Comparison of ENCODE assay signal across 30 cellular contexts in the genomic region with DNA sequence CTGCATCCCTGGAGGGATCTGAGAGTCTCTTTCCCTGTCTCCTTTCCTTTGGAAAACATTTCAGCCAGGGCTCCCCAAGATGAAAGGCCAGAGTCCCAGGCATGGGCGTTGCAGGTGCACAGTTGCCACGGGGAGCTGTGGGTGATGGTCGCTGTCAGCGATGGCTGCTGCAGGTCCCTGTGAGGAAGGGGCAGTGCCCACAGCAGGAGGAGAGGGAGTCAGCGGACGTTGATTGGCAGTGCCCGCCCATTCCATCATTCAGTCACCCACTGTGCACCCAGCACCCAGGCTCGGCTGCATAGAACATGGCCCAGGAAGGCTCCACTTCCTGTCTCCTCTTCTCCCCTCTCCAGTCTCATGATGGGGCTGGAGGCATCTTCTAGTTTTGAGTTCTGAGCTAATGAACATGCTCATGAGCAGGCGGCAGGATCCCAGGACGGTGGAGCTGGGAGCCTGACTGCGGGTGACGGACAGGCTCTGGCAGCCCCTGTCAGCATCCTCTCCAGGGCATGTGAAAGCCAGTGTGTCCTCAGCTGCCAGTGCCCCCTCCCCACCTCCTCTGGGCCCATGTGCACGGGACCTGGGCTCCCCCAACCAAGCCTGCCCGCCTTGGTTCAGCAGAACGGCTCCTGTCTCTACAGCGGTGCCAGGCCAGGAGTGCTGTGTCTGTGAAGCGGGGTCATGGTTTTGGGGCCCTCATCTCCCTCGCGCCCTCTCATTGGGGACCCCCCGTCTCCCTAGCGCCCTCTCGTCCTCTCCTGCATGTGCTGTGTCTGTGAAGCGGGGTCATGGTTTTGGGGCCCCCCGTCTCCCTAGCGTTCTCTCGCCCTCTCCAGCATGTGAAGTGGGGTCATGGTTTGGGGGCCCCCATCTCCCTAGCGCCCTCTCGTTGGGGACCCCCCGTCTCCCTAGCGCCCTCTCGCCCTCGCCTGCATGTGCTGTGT. TPM values are rescaled to one million over a fixed set of nuclear protein-coding genes. Genes with fewer than 3 reads are reported as not detected.
DNase-seq lines count a peak whose midpoint lies in the region; ATAC-seq and TF ChIP-seq lines count a peak whose summit lies in the region.
"Had no signal": no experiment of that assay in that cellular context is flagged by ENCODE, and none has a peak within 500 bp of the region (broad histone marks: within the 10 kb centered on the region; RNA-seq: fewer than 3 reads in every experiment).

No MANE protein-coding gene starts in this region.

- H4K91ac ChIP-seq in mesenchymal stem cell (ENCODE audit: low read length): peak overlapping the region; percentile 10

- 95% methylated on average over 32 of the region's 32 CpGs for WGBS in mesenchymal stem cell

- H3K4me3 Mint-ChIP-seq in GM23338: peak overlapping the region; percentile 25; the same call in 1 of the 3 replicates
- H3K4me3 Mint-ChIP-seq in progenitor cell of endocrine pancreas (ENCODE audit: low read depth): no peak overlapping the region
- H3K4me3 Mint-ChIP-seq: activated CD4-positive, alpha-beta T cell treated with anti-CD3 and anti-CD28 coated beads, Interleukin-2, amount 10 ng/mL, durations not matched to agents 24 days and 14 days; activated naive CD8-positive, alpha-beta T cell treated with anti-CD3 and anti-CD28 coated beads for 36 hours; activated T-cell treated with anti-CD3 and anti-CD28 coated beads, Interleukin-2, amount 50 U/mL, for 24 hours; B cell; CD8-positive, alpha-beta T cell; IgD-negative memory B cell; natural killer cell had no signal

- H3K27me3 Mint-ChIP-seq in GM23338 (ENCODE audit: insufficient read depth, low read depth, poor library complexity) (peaks cover 21% of the 10 kb centered on the region), progenitor cell of endocrine pancreas (no peaks in the 10 kb centered on the region)
- H3K27me3 Mint-ChIP-seq: activated CD4-positive, alpha-beta T cell treated with anti-CD3 and anti-CD28 coated beads, Interleukin-2, amount 10 ng/mL, durations not matched to agents 24 days and 14 days had no signal

- peak overlapping the region; percentile 87 for H2AK5ac ChIP-seq in mesenchymal stem cell (ENCODE audit: low read length, severe bottlenecking)

- no peak overlapping the region for H2BK120ac ChIP-seq in mesenchymal stem cell (ENCODE audit: low read depth, low read length)

- H3K4me2 ChIP-seq in GM23338: no peak overlapping the region; the same call in 1 of the 2 replicates
- H3K4me2 ChIP-seq in mesenchymal stem cell (ENCODE audit: low read length, poor library complexity, severe bottlenecking): no peak overlapping the region
- no peak overlapping the region for H3K4me2 ChIP-seq in Karpas-422 (ENCODE audit: low read depth, low read length, poor library complexity, severe bottlenecking)

- H4K8ac ChIP-seq in mesenchymal stem cell (ENCODE audit: low read length): peak overlapping the region; percentile 62

- peaks cover 26% of the 10 kb centered on the region for H4K20me1 ChIP-seq in GM23338 (replicated peaks; ENCODE audit: insufficient read depth)
- no peaks in the 10 kb centered on the region for H4K20me1 ChIP-seq in Karpas-422 (ENCODE audit: insufficient read depth, low read depth, low read length)

- DNase-seq in GM23338 (ENCODE audit: low spot score) (no peak), NT2/D1 (ENCODE audit: low read depth, low spot score) (no peak), mesenchymal stem cell (no peak), progenitor cell of endocrine pancreas (ENCODE audit: low spot score, unreplicated experiment) (no peak), Karpas-422 (no peak)
- no peak for DNase-seq in effector CD8-positive, alpha-beta T cell (lab: John Stamatoyannopoulos, UW)
- DNase-seq: activated CD4-positive, alpha-beta T cell treated with anti-CD3 and anti-CD28 coated beads, Interleukin-2, amount 10 ng/mL, durations not matched to agents 24 days and 14 days; activated effector memory CD4-positive, alpha-beta T cell treated with anti-CD3 and anti-CD28 coated beads, Interleukin-2, amount 50 U/mL, for 16 hours; activated naive CD8-positive, alpha-beta T cell treated with anti-CD3 and anti-CD28 coated beads for 36 hours; activated T-cell treated with anti-CD3 and anti-CD28 coated beads, Interleukin-2, amount 50 U/mL, for 24 hours; anterior cingulate cortex; CD8-positive, alpha-beta T cell; cortex of kidney; DMS 273 treated with DMSO at 0.1 percent for 48 hours; foreskin melanocyte; heart right ventricle; natural killer cell; NCI-H446 treated with DMSO at 0.1 percent for 48 hours; NCI-H82; small intestine; stimulated activated naive CD4-positive, alpha-beta T cell treated with Interleukin-2 at 50 U/mL for 16 hours; T1000; WERI-Rb-1 had no signal

- ATAC-seq in GM23338 (no peak), HG03025 (IDR thresholded peaks at IDR 0.05; ENCODE audit: low FRiP score, unreplicated experiment) (no peak)
- ATAC-seq: CD8-positive, alpha-beta T cell; GM12878; heart right ventricle; natural killer cell; pancreas had no signal

- TF ChIP-seq CTCF in GM23338 (conservative IDR thresholded peaks at IDR 0.05; ENCODE audit: low read depth in 2 of 2) (no peak), progenitor cell of endocrine pancreas (IDR thresholded peaks at IDR 0.05; ENCODE audit: unreplicated experiment) (no peak)

- H2BK12ac ChIP-seq in mesenchymal stem cell (ENCODE audit: low read length in 2 of 2): peak overlapping the region in 1 of 2 experiments; percentile 74

- H3K27ac Mint-ChIP-seq in GM23338 (peak overlapping the region; percentile 94), progenitor cell of endocrine pancreas (peak overlapping the region; percentile 99)
- H3K27ac Mint-ChIP-seq: activated CD4-positive, alpha-beta T cell treated with anti-CD3 and anti-CD28 coated beads, Interleukin-2, amount 10 ng/mL, durations not matched to agents 24 days and 14 days; activated naive CD8-positive, alpha-beta T cell treated with anti-CD3 and anti-CD28 coated beads for 36 hours; activated T-cell treated with anti-CD3 and anti-CD28 coated beads, Interleukin-2, amount 50 U/mL, for 24 hours; B cell; CD8-positive, alpha-beta T cell; IgD-negative memory B cell; natural killer cell had no signal

- peak overlapping the region; percentile 3 to 71 for H3K18ac ChIP-seq in mesenchymal stem cell (ENCODE audit: low read depth in 1 of 2, low read length in 2 of 2)

- peaks cover 3% of the 10 kb centered on the region for H3K79me1 ChIP-seq in mesenchymal stem cell (replicated peaks; ENCODE audit: low read length, poor library complexity, severe bottlenecking)

- H3K79me2 ChIP-seq in GM23338 (replicated peaks; ENCODE audit: insufficient read depth): peaks cover 96% of the 10 kb centered on the region
- H3K79me2 ChIP-seq in Karpas-422 (ENCODE audit: low read length): no peaks in the 10 kb centered on the region

- H3K4me1 Mint-ChIP-seq in GM23338: peaks cover 64% of the 10 kb centered on the region
- H3K4me1 Mint-ChIP-seq in progenitor cell of endocrine pancreas (ENCODE audit: low read depth): peaks cover 43% of the 10 kb centered on the region
- H3K4me1 Mint-ChIP-seq: activated CD4-positive, alpha-beta T cell treated with anti-CD3 and anti-CD28 coated beads, Interleukin-2, amount 10 ng/mL, durations not matched to agents 24 days and 14 days; activated naive CD8-positive, alpha-beta T cell treated with anti-CD3 and anti-CD28 coated beads for 36 hours; B cell; IgD-negative memory B cell; natural killer cell had no signal

- H3K9me3 ChIP-seq in NT2/D1 (ENCODE audit: insufficient read depth, low read length) (no peaks in the 10 kb centered on the region), mesenchymal stem cell (ENCODE audit: control insufficient read depth, low read length) (no peaks in the 10 kb centered on the region), Karpas-422 (ENCODE audit: low read length) (no peaks in the 10 kb centered on the region)
- H3K9me3 ChIP-seq: heart right ventricle, pancreas, SJCRH30, suprapubic skin had no signal

- H3K9ac ChIP-seq in NT2/D1 (ENCODE audit: insufficient read length, low read depth): peak overlapping the region; percentile 88
- no peak overlapping the region for H3K9ac ChIP-seq in mesenchymal stem cell (ENCODE audit: low read length)
- no peak overlapping the region for H3K9ac ChIP-seq in Karpas-422 (ENCODE audit: low read length)

- H3K36me3 ChIP-seq in GM23338 (ENCODE audit: insufficient read depth): no peaks in the 10 kb centered on the region
- H3K36me3 ChIP-seq in NT2/D1 (ENCODE audit: insufficient read depth, insufficient read length, low read length): peaks cover 65% of the 10 kb centered on the region
- H3K36me3 ChIP-seq in mesenchymal stem cell (ENCODE audit: control insufficient read depth in 1 of 2, insufficient read depth in 2 of 2, low read depth in 1 of 2, low read length in 2 of 2): peaks cover 0 to 43% of the 10 kb centered on the region in 2 experiments
- H3K36me3 ChIP-seq in Karpas-422 (ENCODE audit: insufficient read depth, low read length): no peaks in the 10 kb centered on the region
- H3K36me3 ChIP-seq: heart right ventricle, pancreas, SJCRH30, suprapubic skin, WERI-Rb-1 had no signal

- no peaks in the 10 kb centered on the region for H3K27me3 ChIP-seq in GM23338 (ENCODE audit: insufficient read depth)
- H3K27me3 ChIP-seq in NT2/D1 (ENCODE audit: insufficient read depth, insufficient read length): no peaks in the 10 kb centered on the region
- no peaks in the 10 kb centered on the region for H3K27me3 ChIP-seq in mesenchymal stem cell (ENCODE audit: control insufficient read depth in 1 of 2, insufficient read depth in 1 of 2, low read length in 2 of 2)
- H3K27me3 ChIP-seq in Karpas-422 (ENCODE audit: low read length): no peaks in the 10 kb centered on the region
- H3K27me3 ChIP-seq: heart right ventricle, pancreas, SJCRH30, suprapubic skin had no signal

- H3K4me3 ChIP-seq in GM23338: no peak overlapping the region
- H3K4me3 ChIP-seq in NT2/D1 (ENCODE audit: insufficient read length, low read depth): no peak overlapping the region
- H3K4me3 ChIP-seq in mesenchymal stem cell (ENCODE audit: insufficient read depth in 1 of 2, low read depth in 1 of 2, low read length in 2 of 2): no peak overlapping the region
- H3K4me3 ChIP-seq in Karpas-422 (ENCODE audit: low read length): no peak overlapping the region
- H3K4me3 ChIP-seq: GM12878, heart right ventricle, pancreas, SJCRH30, suprapubic skin had no signal

- H3K9me3 Mint-ChIP-seq in GM23338: no peaks in the 10 kb centered on the region
- H3K9me3 Mint-ChIP-seq in progenitor cell of endocrine pancreas (ENCODE audit: low read depth): no peaks in the 10 kb centered on the region
- H3K9me3 Mint-ChIP-seq: activated CD4-positive, alpha-beta T cell treated with anti-CD3 and anti-CD28 coated beads, Interleukin-2, amount 10 ng/mL, durations not matched to agents 24 days and 14 days; activated naive CD8-positive, alpha-beta T cell treated with anti-CD3 and anti-CD28 coated beads for 36 hours; activated T-cell treated with anti-CD3 and anti-CD28 coated beads, Interleukin-2, amount 50 U/mL, for 24 hours; CD8-positive, alpha-beta T cell; IgD-negative memory B cell; natural killer cell had no signal

- H3F3A ChIP-seq in GM23338 (replicated peaks; ENCODE audit: low read depth): no peaks in the 10 kb centered on the region

- peak overlapping the region in 1 of 2 experiments; percentile 66 for H3K4ac ChIP-seq in mesenchymal stem cell (ENCODE audit: low read depth in 1 of 2, low read length in 2 of 2)

- H2AFZ ChIP-seq in GM23338: no peak overlapping the region
- no peak overlapping the region for H2AFZ ChIP-seq in mesenchymal stem cell (ENCODE audit: low read depth, low read length)
- no peak overlapping the region for H2AFZ ChIP-seq in Karpas-422 (ENCODE audit: low read length)

- H3K23ac ChIP-seq in mesenchymal stem cell (ENCODE audit: low read length in 2 of 2): no peak overlapping the region

- peaks cover 15% of the 10 kb centered on the region; the same call in 2 of the 3 replicates for H3K36me3 Mint-ChIP-seq in GM23338 (ENCODE audit: low read depth)
- peaks cover 2% of the 10 kb centered on the region for H3K36me3 Mint-ChIP-seq in progenitor cell of endocrine pancreas (ENCODE audit: insufficient read depth)
- H3K36me3 Mint-ChIP-seq: activated naive CD8-positive, alpha-beta T cell treated with anti-CD3 and anti-CD28 coated beads for 36 hours; CD8-positive, alpha-beta T cell; IgD-negative memory B cell; natural killer cell had no signal

- no peak overlapping the region for H2BK5ac ChIP-seq in mesenchymal stem cell (ENCODE audit: low read depth, low read length, poor library complexity, severe bottlenecking)

- H3K27ac ChIP-seq in GM23338 (ENCODE audit: low read depth) (0 out of 2 replicates have a peak overlapping the region, but pooled peaks have one; percentile 91), mesenchymal stem cell (ENCODE audit: low read length, poor library complexity, severe bottlenecking) (no peak overlapping the region), Karpas-422 (ENCODE audit: low read length) (no peak overlapping the region)
- H3K27ac ChIP-seq: suprapubic skin, WERI-Rb-1 had no signal

- peak overlapping the region in 1 of 2 experiments; percentile 13 for H3K14ac ChIP-seq in mesenchymal stem cell (ENCODE audit: low read length in 2 of 2)

- H3K4me1 ChIP-seq in GM23338 (ENCODE audit: insufficient read depth) (peaks cover 22% of the 10 kb centered on the region), NT2/D1 (ENCODE audit: insufficient read depth, insufficient read length) (peaks cover 74% of the 10 kb centered on the region), mesenchymal stem cell (ENCODE audit: control insufficient read depth, insufficient read depth, low read depth, low read length) (peaks cover 87% of the 10 kb centered on the region), Karpas-422 (ENCODE audit: low read length) (no peaks in the 10 kb centered on the region)

- no peak overlapping the region for H2BK15ac ChIP-seq in mesenchymal stem cell (ENCODE audit: low read depth, poor library complexity, severe bottlenecking)

- H3K9me2 ChIP-seq in GM23338 (ENCODE audit: insufficient read depth) (no peaks in the 10 kb centered on the region), Karpas-422 (replicated peaks; ENCODE audit: insufficient read depth, low read length) (no peaks in the 10 kb centered on the region)

RNA-seq across cellular contexts. Expression of a gene that starts 24.5 kb away (rescaled TPM):
- 287 and 430 TPM in 2 replicates for total RNA-seq in GM23338 (2014; rRNA removed; shearing (Covaris generic))
- 38.4 and 45.1 TPM in 2 replicates for polyA plus RNA-seq in GM23338 (2016; fragmentation: Nextera tagmentation; extraction: Ambion mirVana)
- polyA plus RNA-seq in mesenchymal stem cell (2013, experiment 1 of 2): 330 TPM
- polyA plus RNA-seq in mesenchymal stem cell (2013, experiment 2 of 2): 322 TPM
- 271 TPM in 2 replicates for total RNA-seq in progenitor cell of endocrine pancreas
- 0.11 and 0.36 TPM in 2 replicates for total RNA-seq in Karpas-422 (2014; rRNA removed; shearing (Covaris generic); ENCODE audit: low replicate concordance)

Comparison
In these comparisons a context has a peak if more than half of its experiments do, and no peak if none do; other contexts are left out.
1. RNA of a gene that starts 24.5 kb away (total RNA-seq): 287 to 430 TPM in GM23338 and 271 TPM in progenitor cell of endocrine pancreas; 0.11 to 0.36 TPM in Karpas-422; every median in the first group is over 100 times any median in the second.